16 cellular contexts compared by ENCODE assay signal in the genomic region with DNA sequence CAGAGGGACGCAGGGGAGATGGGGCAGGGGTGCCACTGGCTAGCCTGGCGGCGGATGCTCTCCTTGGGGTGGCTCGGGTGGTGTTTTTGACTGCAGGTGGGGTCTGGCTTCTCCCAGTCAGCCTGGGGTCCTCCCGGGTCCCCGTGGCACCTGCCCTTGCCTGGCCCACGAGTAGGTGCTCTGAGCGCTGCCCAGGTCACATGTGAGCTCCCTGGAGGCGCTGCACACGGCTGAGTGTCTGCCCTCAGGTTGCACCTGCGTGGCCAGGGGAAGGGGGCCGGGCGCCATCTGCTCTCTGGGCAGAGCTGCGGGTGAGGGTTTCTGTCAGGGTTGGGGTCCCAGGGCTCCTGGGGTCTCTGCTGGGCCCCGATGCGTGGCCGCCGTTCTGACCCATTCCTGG.
"Had no signal": no experiment of that assay in that cellular context is flagged by ENCODE, and none has a peak within 500 bp of the region (broad histone marks: within the 10 kb centered on the region; RNA-seq: fewer than 3 reads in every experiment).

No MANE protein-coding gene starts in this region.

- H3K27me3 ChIP-seq: brain microvascular endothelial cell, ovary had no signal

- H3K4me3 ChIP-seq: gastrocnemius medialis, ovary had no signal

- H3K9me3 Mint-ChIP-seq: activated naive CD4-positive, alpha-beta T cell treated with anti-CD3 and anti-CD28 coated beads, Interleukin-2, amount 10 ng/mL, durations not matched to agents 7 days and 5 days; activated naive CD8-positive, alpha-beta T cell treated with anti-CD3 and anti-CD28 coated beads, Interleukin-2, amount 10 ng/mL, durations not matched to agents 7 days and 5 days; activated T-helper 1 cell treated with anti-CD3 and anti-CD28 coated beads, Interleukin-12 subunit alpha, Interleukin-12 subunit beta, Interleukin-2, Interleukin-4 antibody, amounts not matched to agents 30 ng/mL and 10 ng/mL and 1 ng/mL, durations not matched to agents 14 hours and 24 hours and 36 hours; effector memory CD8-positive, alpha-beta T cell; mesothelial cell of epicardium; naive B cell; nephron progenitor cell; stimulated activated naive CD8-positive, alpha-beta T cell treated with anti-CD3 and anti-CD28 coated beads, Interleukin-15, Interleukin-2, amounts not matched to agents 100 ng/mL and 50 ng/mL, for 24 hours had no signal

- DNase-seq: brain microvascular endothelial cell, cortex of kidney, gastrocnemius medialis, kidney, mammary epithelial cell had no signal

- ATAC-seq: gastrocnemius medialis, sciatic nerve had no signal

- H3K36me3 ChIP-seq: brain microvascular endothelial cell, gastrocnemius medialis, ovary, thoracic aorta had no signal

- H3K4me3 Mint-ChIP-seq: activated naive CD4-positive, alpha-beta T cell treated with anti-CD3 and anti-CD28 coated beads, Interleukin-2, amount 10 ng/mL, durations not matched to agents 7 days and 5 days had no signal

- H3K27me3 Mint-ChIP-seq: stimulated activated naive CD8-positive, alpha-beta T cell treated with anti-CD3 and anti-CD28 coated beads, Interleukin-15, Interleukin-2, amounts not matched to agents 100 ng/mL and 50 ng/mL, for 24 hours had no signal

- H3K36me3 Mint-ChIP-seq: activated naive CD4-positive, alpha-beta T cell treated with anti-CD3 and anti-CD28 coated beads, Interleukin-2, amount 10 ng/mL, durations not matched to agents 7 days and 5 days; activated naive CD8-positive, alpha-beta T cell treated with anti-CD3 and anti-CD28 coated beads, Interleukin-2, amount 10 ng/mL, durations not matched to agents 7 days and 5 days; mesothelial cell of epicardium; naive B cell had no signal

- H3K27ac Mint-ChIP-seq: activated naive CD4-positive, alpha-beta T cell treated with anti-CD3 and anti-CD28 coated beads, Interleukin-2, amount 10 ng/mL, durations not matched to agents 7 days and 5 days; activated naive CD8-positive, alpha-beta T cell treated with anti-CD3 and anti-CD28 coated beads, Interleukin-2, amount 10 ng/mL, durations not matched to agents 7 days and 5 days; activated T-helper 1 cell treated with anti-CD3 and anti-CD28 coated beads, Interleukin-12 subunit alpha, Interleukin-12 subunit beta, Interleukin-2, Interleukin-4 antibody, amounts not matched to agents 30 ng/mL and 10 ng/mL and 1 ng/mL, durations not matched to agents 14 hours and 24 hours and 36 hours; effector memory CD8-positive, alpha-beta T cell; mesothelial cell of epicardium; nephron progenitor cell; stimulated activated naive CD8-positive, alpha-beta T cell treated with anti-CD3 and anti-CD28 coated beads, Interleukin-15, Interleukin-2, amounts not matched to agents 100 ng/mL and 50 ng/mL, for 24 hours had no signal

- H3K9me3 ChIP-seq: gastrocnemius medialis, ovary, thoracic aorta had no signal
